Comparison of ENCODE assay signal across 1 cellular context in the genomic region with DNA sequence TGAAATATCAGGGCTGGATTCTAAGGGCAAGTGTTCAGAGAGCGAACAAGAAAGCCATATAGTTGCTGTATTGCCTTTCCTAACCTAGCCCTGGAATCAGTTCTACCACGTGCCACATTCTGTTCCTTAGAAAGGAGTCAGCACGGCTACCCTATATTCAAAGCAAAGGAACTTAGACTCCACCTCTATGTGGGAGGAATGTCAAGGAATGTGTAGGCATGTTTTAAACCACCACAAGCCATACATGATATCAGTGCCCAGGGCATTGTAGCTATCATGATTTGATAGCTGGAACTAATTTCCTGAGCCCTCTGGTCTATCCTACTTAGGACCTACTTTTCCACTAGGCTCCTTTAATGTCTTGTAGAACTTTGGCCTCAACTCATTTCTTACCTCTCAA.
TF ChIP-seq lines count a peak whose summit lies in the region.

No MANE protein-coding gene starts in this region.

TF ChIP-seq in K562, 482 proteins besides CTCF, POLR2A, EP300 and RAD21:
- TF ChIP-seq GABPB2 (CRISPR knock-in tag; conservative IDR thresholded peaks at IDR 0.05) = no peak
- TF ChIP-seq ZKSCAN3 (CRISPR knock-in tag; IDR thresholded peaks at IDR 0.05) = no peak
- no peak for TF ChIP-seq NCOA2 (IDR thresholded peaks at IDR 0.05; ENCODE audit: partially characterized antibody in 2 of 2)
- TF ChIP-seq, protein P1, sequence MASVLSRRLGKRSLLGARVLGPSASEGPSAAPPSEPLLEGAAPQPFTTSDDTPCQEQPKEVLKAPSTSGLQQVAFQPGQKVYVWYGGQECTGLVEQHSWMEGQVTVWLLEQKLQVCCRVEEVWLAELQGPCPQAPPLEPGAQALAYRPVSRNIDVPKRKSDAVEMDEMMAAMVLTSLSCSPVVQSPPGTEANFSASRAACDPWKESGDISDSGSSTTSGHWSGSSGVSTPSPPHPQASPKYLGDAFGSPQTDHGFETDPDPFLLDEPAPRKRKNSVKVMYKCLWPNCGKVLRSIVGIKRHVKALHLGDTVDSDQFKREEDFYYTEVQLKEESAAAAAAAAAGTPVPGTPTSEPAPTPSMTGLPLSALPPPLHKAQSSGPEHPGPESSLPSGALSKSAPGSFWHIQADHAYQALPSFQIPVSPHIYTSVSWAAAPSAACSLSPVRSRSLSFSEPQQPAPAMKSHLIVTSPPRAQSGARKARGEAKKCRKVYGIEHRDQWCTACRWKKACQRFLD (CRISPR knock-in tag; IDR thresholded peaks at IDR 0.05) = no peak
- TF ChIP-seq ZNF121 (CRISPR knock-in tag; conservative IDR thresholded peaks at IDR 0.05) = no peak
